ENCODE assay signal across 8 cellular contexts in the genomic region with DNA sequence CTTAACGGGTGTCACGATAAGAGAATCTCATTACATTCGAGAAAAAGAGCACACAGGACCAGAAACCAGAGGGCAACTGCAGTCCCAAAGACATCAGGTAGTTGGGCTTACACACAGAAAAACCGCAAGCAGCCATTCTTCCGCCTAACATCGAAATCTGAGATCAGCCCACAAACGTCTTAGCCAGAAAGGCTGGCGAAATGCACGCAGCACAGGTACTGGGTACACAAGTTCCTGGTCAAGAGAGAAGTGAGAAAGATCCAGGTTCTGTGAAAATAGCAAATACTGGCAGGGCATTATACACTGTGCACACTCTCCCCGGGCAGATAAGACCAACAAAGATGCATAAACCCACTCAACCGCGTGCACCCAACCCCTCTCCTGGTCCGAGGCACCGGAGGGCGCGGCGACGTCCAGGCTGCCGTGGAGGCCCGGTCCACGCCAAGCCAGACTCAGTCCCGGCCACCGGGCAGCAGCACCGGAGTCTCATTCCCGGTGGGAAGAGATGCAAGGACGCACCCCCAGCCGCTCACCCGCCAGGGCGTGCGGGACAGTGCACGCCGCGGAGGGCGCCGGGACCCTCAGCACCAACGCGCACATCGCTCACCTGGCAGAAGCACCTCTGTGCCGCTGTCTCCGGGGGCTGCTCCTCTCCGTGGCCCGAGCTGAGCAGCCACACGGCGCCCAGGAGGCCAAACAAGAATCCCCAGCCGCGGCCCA. TPM values are rescaled to one million over a fixed set of nuclear protein-coding genes. Genes with fewer than 3 reads are reported as not detected.
A peak's percentile ranks its signal among the peaks of the same experiment; 100 is the strongest.
DNase-seq lines count a peak whose midpoint lies in the region; ATAC-seq, FAIRE-seq and TF ChIP-seq lines count a peak whose summit lies in the region.

No MANE protein-coding gene starts in this region.

- peaks cover 9% of the 10 kb centered on the region; the same call in 1 of the 2 replicates for H3F3A ChIP-seq in SU-DHL-6 (ENCODE audit: insufficient read depth)

- H3K79me2 ChIP-seq in SU-DHL-6 (ENCODE audit: insufficient read depth, low read length) (peaks cover 53% of the 10 kb centered on the region), hepatocyte (peaks cover 46% of the 10 kb centered on the region)

- H3K4me2 ChIP-seq in SU-DHL-6 (ENCODE audit: low read depth, low read length, poor library complexity, severe bottlenecking) (peak overlapping the region; percentile 80), hepatocyte (peak overlapping the region; percentile 77)

- no peaks in the 10 kb centered on the region for H3K27me3 ChIP-seq in SU-DHL-6 (ENCODE audit: low read length)
- H3K27me3 ChIP-seq in adrenal gland: no peaks in the 10 kb centered on the region
- H3K27me3 ChIP-seq in hepatocyte: no peaks in the 10 kb centered on the region
- H3K27me3 ChIP-seq in gastrocnemius medialis: no peaks in the 10 kb centered on the region

- ATAC-seq in GM21737 (IDR thresholded peaks at IDR 0.05; ENCODE audit: unreplicated experiment): peak; percentile 51
- peak; percentile 46 to 52 for ATAC-seq in gastrocnemius medialis

- no peak for FAIRE-seq in D721Med (lab: Jason Lieb, UNC)

- DNase-seq in GF-D8 (lab: John Stamatoyannopoulos, UW) (peak; percentile 46), KG1 (lab: John Stamatoyannopoulos, UW) (peak; percentile 77), adrenal gland (peak in 6 of 7 donors; percentile 38 to 64 (median 44)), hepatocyte (ENCODE audit: low spot score) (peak; percentile 49), gastrocnemius medialis (peak in 1 of 2 donors; percentile 5), D721Med (ENCODE audit: insufficient read length, low spot score) (no peak)

- no peaks in the 10 kb centered on the region for H3K9me2 ChIP-seq in SU-DHL-6 (replicated peaks; ENCODE audit: insufficient read depth, low read length)
- H3K9me2 ChIP-seq in hepatocyte (replicated peaks; ENCODE audit: insufficient read depth): no peaks in the 10 kb centered on the region

- H3K4me3 ChIP-seq in SU-DHL-6 (ENCODE audit: insufficient read depth, low read length, poor library complexity, severe bottlenecking): peak overlapping the region; percentile 66
- peak overlapping the region; percentile 63 to 92 (median 82) for H3K4me3 ChIP-seq in adrenal gland
- peak overlapping the region; percentile 82 for H3K4me3 ChIP-seq in hepatocyte
- peak overlapping the region; percentile 72 to 98 (median 86) for H3K4me3 ChIP-seq in gastrocnemius medialis

- peak overlapping the region; percentile 82 for H3K9ac ChIP-seq in SU-DHL-6 (ENCODE audit: low read length)

- H3K27ac ChIP-seq in SU-DHL-6 (ENCODE audit: low read depth, low read length) (peak overlapping the region; percentile 60), adrenal gland (peak overlapping the region; percentile 96 to 100 (median 97)), hepatocyte (peak overlapping the region; percentile 98), gastrocnemius medialis (peak overlapping the region; percentile 95 to 98 (median 96))

- WGBS in adrenal gland, 4 donors: 0 to 2% (median 1%) methylated on average over 9 to 46 of the region's 46 CpGs
- WGBS in hepatocyte (ENCODE audit: low lambda C conversion rate, missing lambda C conversion rate): under 1% methylated on average over 46 of the region's 46 CpGs

- H3K36me3 ChIP-seq in SU-DHL-6 (ENCODE audit: low read length) (no peaks in the 10 kb centered on the region; the same call in 1 of the 2 replicates), adrenal gland (replicated peaks in 1 of 2) (no peaks in the 10 kb centered on the region), hepatocyte (replicated peaks; ENCODE audit: insufficient read depth, low read depth) (no peaks in the 10 kb centered on the region), gastrocnemius medialis (no peaks in the 10 kb centered on the region)

- no peak for TF ChIP-seq POLR2A in adrenal gland (IDR thresholded peaks at IDR 0.05)
- TF ChIP-seq POLR2A in gastrocnemius medialis (IDR thresholded peaks at IDR 0.05): no peak

- H3K9me3 ChIP-seq in SU-DHL-6 (ENCODE audit: insufficient read depth, low read length): no peaks in the 10 kb centered on the region
- H3K9me3 ChIP-seq in adrenal gland (replicated peaks in 1 of 3): no peaks in the 10 kb centered on the region
- H3K9me3 ChIP-seq in hepatocyte (ENCODE audit: low read depth): no peaks in the 10 kb centered on the region
- no peaks in the 10 kb centered on the region for H3K9me3 ChIP-seq in gastrocnemius medialis

- in situ Hi-C loops in gastrocnemius medialis (cut with MboI; ENCODE audit: low sequenced_read_pairs in 4 of 4): loop anchor here in 2 of 4 donors (10.0 kb wide), 2 partner anchors 140 to 260 kb away; partner anchors contain the start of genes FERMT2 (in 1 of the 2), GPR137C (in 1 of the 2) and TXNDC16 (in 1 of the 2)

- TF ChIP-seq CTCF in SU-DHL-6 (IDR thresholded peaks at IDR 0.05; ENCODE audit: insufficient read depth, low read length, poor library complexity, severe bottlenecking): no peak
- peak in 1 of 6 experiments; percentile 14 for TF ChIP-seq CTCF in adrenal gland (IDR thresholded peaks at IDR 0.05)
- no peak for TF ChIP-seq CTCF in hepatocyte (IDR thresholded peaks at IDR 0.05; ENCODE audit: poor library complexity)
- no peak for TF ChIP-seq CTCF in gastrocnemius medialis (IDR thresholded peaks at IDR 0.05 in 4 of 5, conservative IDR thresholded peaks at IDR 0.05 in 1 of 5)
- no peak for TF ChIP-seq CTCF in D721Med (IDR thresholded peaks at IDR 0.05; ENCODE audit: insufficient read depth, missing control alignments)

- H2AFZ ChIP-seq in SU-DHL-6 (ENCODE audit: low read depth, low read length, severe bottlenecking) (peak overlapping the region; percentile 81), hepatocyte (peak overlapping the region; percentile 16)

- H3K4me1 ChIP-seq in adrenal gland (replicated peaks in 1 of 2) (peaks cover 5 to 33% of the 10 kb centered on the region in 2 donors), hepatocyte (ENCODE audit: insufficient read depth) (peaks cover 21% of the 10 kb centered on the region), gastrocnemius medialis (peaks cover 8 to 19% of the 10 kb centered on the region in 2 donors)

- intact Hi-C loops in adrenal gland (cut with DNase I): loop anchor here in 1 of 2 donors (10.0 kb wide), 1 partner anchor 150 kb away; no protein-coding TSS in a partner anchor
- intact Hi-C loops in gastrocnemius medialis (cut with DNase I; ENCODE audit: low total_unique reads): loop anchor here (1.0 kb wide), 2 partner anchors 35 to 142 kb away; partner anchors contain the start of gene STYX

- H4K20me1 ChIP-seq in SU-DHL-6 (ENCODE audit: low read depth, low read length) (peaks cover 15% of the 10 kb centered on the region), hepatocyte (ENCODE audit: insufficient read depth, poor library complexity, severe bottlenecking) (peaks cover 26% of the 10 kb centered on the region)

RNA-seq across cellular contexts. Expression of gene ERO1A, which starts 0.4 kb away (rescaled TPM):
- total RNA-seq in adrenal gland: 10 to 100 TPM; 21.5 to 35.2 (median 26.3) TPM
- polyA plus RNA-seq in adrenal gland: 10 to 100 TPM in 2 of 3 donors, 1 to 10 TPM in 1; 8.8 to 21.0 (median 11.7) TPM
- 80.6 and 91.1 TPM in 2 replicates for total RNA-seq in hepatocyte
- 32.2 and 41.6 TPM in 2 replicates for polyA plus RNA-seq in hepatocyte
- 10 to 100 TPM; 11.9 to 25.6 (median 19.1) TPM for total RNA-seq in gastrocnemius medialis

RNA-seq across cellular contexts. Expression of gene PSMC6, which starts 12.1 kb away (rescaled TPM):
- total RNA-seq in adrenal gland (100 to 1,000 TPM in 2 of 8 donors, 10 to 100 TPM in 6; 50.6 to 123 (median 81.1) TPM), hepatocyte (134 and 141 TPM in 2 replicates), gastrocnemius medialis (100 to 1,000 TPM; 158 to 251 (median 178) TPM)
- polyA plus RNA-seq in adrenal gland (100 to 1,000 TPM in 2 of 3 donors, 10 to 100 TPM in 1; 55.2 to 226 (median 133) TPM), hepatocyte (79.0 and 89.8 TPM in 2 replicates)

RNA-seq across cellular contexts. Expression of gene STYX, which starts 35.0 kb away (rescaled TPM):
- 10 to 100 TPM in 1 of 8 donors, 1 to 10 TPM in 7; 3.7 to 13.0 (median 6.8) TPM for total RNA-seq in adrenal gland
- polyA plus RNA-seq in adrenal gland: 1 to 10 TPM; 1.6 to 5.7 (median 2.6) TPM
- total RNA-seq in hepatocyte: 19.9 and 21.5 TPM in 2 replicates
- 7.1 and 8.1 TPM in 2 replicates for polyA plus RNA-seq in hepatocyte
- total RNA-seq in gastrocnemius medialis: 10 to 100 TPM; 17.1 to 30.7 (median 20.3) TPM
